In the genomic region with DNA sequence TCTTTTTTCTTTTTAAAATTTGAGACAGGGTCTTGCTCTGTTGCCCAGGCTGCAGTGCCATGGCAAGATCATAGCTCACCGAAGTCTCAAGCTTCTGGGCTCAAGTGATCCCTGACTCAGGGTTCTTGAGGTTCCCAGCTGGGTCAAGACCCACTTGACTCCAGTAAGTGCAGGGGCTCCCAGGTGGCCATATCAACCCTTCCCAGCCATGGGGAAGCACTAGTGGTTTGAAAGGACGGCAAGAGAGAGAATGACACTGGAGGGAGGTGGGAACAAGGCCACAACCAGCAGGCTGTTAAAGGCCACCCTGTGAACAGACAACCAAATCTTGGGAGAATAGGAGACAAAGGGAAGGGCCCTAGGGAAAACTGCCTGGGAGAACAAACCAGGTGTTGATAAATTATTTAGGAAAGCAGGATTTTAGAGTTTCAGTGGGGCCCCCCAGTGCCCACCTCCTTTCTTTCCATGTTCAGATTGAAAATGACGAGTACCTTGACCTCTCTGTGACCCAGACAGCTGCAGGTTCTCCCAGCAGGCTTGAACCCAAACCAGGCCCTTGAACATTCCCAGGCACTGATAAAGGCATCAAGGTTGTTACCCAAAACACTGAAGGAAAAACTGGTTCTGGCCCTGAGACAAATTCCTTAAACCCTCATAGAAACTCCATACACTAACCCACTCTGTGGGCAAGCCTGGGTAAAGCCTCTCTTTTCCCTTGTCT, we compare ENCODE assay signal across 1 cellular context.
TF ChIP-seq lines count a peak whose summit lies in the region.

No MANE protein-coding gene starts in this region.

TF ChIP-seq in K562, 482 proteins besides CTCF, POLR2A, EP300 and RAD21 (continues in another document):
- TF ChIP-seq ZNF384 (IDR thresholded peaks at IDR 0.05; ENCODE audit: low read depth, low read length) (no peak), PTTG1 (tag; IDR thresholded peaks at IDR 0.05; ENCODE audit: low read depth) (no peak), ZFPM2 (CRISPR knock-in tag; IDR thresholded peaks at IDR 0.05) (0 out of 2 replicates have a peak, but pooled peaks have one; percentile 84), HDAC6 (IDR thresholded peaks at IDR 0.05; ENCODE audit: low read depth, low read length) (no peak), KLF1 (tag; IDR thresholded peaks at IDR 0.05) (no peak), PHTF2 (CRISPR knock-in tag; IDR thresholded peaks at IDR 0.05) (no peak), TCF7 (IDR thresholded peaks at IDR 0.05; ENCODE audit: borderline replicate concordance) (no peak), ZMIZ1 (IDR thresholded peaks at IDR 0.05; ENCODE audit: low read depth in 2 of 2, low read length in 2 of 2) (no peak), ZNF696 (CRISPR knock-in tag; conservative IDR thresholded peaks at IDR 0.05) (no peak), MYBL2 (IDR thresholded peaks at IDR 0.05; ENCODE audit: low read depth) (no peak), MYBL2 (CRISPR knock-in tag; IDR thresholded peaks at IDR 0.05; ENCODE audit: borderline replicate concordance) (no peak), FOXK1 (CRISPR knock-in tag; IDR thresholded peaks at IDR 0.05; ENCODE audit: borderline replicate concordance) (0 out of 2 replicates have a peak, but pooled peaks have one; percentile 82), STAG1 (CRISPR knock-in tag; IDR thresholded peaks at IDR 0.05; ENCODE audit: borderline replicate concordance) (peak; percentile 29), SMARCA4 (IDR thresholded peaks at IDR 0.05) (no peak), ZBTB7A (IDR thresholded peaks at IDR 0.05; ENCODE audit: borderline replicate concordance, control insufficient read depth, low read depth, low read length) (0 out of 2 replicates have a peak, but pooled peaks have one; percentile 16), HCFC1 (IDR thresholded peaks at IDR 0.05; ENCODE audit: low read depth, low read length) (no peak), ZBTB49 (CRISPR knock-in tag; IDR thresholded peaks at IDR 0.05; ENCODE audit: borderline replicate concordance) (0 out of 2 replicates have a peak, but pooled peaks have one; percentile 44), RFX7 (CRISPR knock-in tag; IDR thresholded peaks at IDR 0.05) (0 out of 2 replicates have a peak, but pooled peaks have one; percentile 18), STAT5A (IDR thresholded peaks at IDR 0.05; ENCODE audit: borderline replicate concordance, low read length) (no peak), RNF219 (CRISPR knock-in tag; IDR thresholded peaks at IDR 0.05) (no peak), PURB (CRISPR knock-in tag; IDR thresholded peaks at IDR 0.05; ENCODE audit: low read depth) (peak; percentile 93; the same call in 1 of the 2 replicates), NR3C1 (CRISPR knock-in tag; IDR thresholded peaks at IDR 0.05) (0 out of 2 replicates have a peak, but pooled peaks have one; percentile 29), NCOA2 (IDR thresholded peaks at IDR 0.05; ENCODE audit: partially characterized antibody in 2 of 2) (no peak), ZFP1 (CRISPR knock-in tag; IDR thresholded peaks at IDR 0.05) (no peak), NR2C1 (IDR thresholded peaks at IDR 0.05) (no peak), NR2C1 (tag; IDR thresholded peaks at IDR 0.05) (peak; percentile 18; the same call in 1 of the 2 replicates), GTF2F1 (IDR thresholded peaks at IDR 0.05; ENCODE audit: low read depth, low read length) (no peak), PPARD (CRISPR knock-in tag; IDR thresholded peaks at IDR 0.05) (no peak), ZNF609 (CRISPR knock-in tag; IDR thresholded peaks at IDR 0.05; ENCODE audit: borderline replicate concordance) (no peak)
- TF ChIP-seq, protein P1, sequence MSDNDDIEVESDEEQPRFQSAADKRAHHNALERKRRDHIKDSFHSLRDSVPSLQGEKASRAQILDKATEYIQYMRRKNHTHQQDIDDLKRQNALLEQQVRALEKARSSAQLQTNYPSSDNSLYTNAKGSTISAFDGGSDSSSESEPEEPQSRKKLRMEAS (CRISPR knock-in tag; IDR thresholded peaks at IDR 0.05) = 0 out of 2 replicates have a peak, but pooled peaks have one; percentile 21
- TF ChIP-seq, protein P2, sequence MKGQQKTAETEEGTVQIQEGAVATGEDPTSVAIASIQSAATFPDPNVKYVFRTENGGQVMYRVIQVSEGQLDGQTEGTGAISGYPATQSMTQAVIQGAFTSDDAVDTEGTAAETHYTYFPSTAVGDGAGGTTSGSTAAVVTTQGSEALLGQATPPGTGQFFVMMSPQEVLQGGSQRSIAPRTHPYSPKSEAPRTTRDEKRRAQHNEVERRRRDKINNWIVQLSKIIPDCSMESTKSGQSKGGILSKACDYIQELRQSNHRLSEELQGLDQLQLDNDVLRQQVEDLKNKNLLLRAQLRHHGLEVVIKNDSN (CRISPR knock-in tag; IDR thresholded peaks at IDR 0.05) = peak; percentile 39; the same call in 1 of the 2 replicates
- TF ChIP-seq, protein P3, sequence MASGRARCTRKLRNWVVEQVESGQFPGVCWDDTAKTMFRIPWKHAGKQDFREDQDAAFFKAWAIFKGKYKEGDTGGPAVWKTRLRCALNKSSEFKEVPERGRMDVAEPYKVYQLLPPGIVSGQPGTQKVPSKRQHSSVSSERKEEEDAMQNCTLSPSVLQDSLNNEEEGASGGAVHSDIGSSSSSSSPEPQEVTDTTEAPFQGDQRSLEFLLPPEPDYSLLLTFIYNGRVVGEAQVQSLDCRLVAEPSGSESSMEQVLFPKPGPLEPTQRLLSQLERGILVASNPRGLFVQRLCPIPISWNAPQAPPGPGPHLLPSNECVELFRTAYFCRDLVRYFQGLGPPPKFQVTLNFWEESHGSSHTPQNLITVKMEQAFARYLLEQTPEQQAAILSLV (tag; IDR thresholded peaks at IDR 0.05) = no peak
- TF ChIP-seq, protein P4, sequence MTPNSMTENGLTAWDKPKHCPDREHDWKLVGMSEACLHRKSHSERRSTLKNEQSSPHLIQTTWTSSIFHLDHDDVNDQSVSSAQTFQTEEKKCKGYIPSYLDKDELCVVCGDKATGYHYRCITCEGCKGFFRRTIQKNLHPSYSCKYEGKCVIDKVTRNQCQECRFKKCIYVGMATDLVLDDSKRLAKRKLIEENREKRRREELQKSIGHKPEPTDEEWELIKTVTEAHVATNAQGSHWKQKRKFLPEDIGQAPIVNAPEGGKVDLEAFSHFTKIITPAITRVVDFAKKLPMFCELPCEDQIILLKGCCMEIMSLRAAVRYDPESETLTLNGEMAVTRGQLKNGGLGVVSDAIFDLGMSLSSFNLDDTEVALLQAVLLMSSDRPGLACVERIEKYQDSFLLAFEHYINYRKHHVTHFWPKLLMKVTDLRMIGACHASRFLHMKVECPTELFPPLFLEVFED (CRISPR knock-in tag; conservative IDR thresholded peaks at IDR 0.05) = no peak
- TF ChIP-seq, protein P5, sequence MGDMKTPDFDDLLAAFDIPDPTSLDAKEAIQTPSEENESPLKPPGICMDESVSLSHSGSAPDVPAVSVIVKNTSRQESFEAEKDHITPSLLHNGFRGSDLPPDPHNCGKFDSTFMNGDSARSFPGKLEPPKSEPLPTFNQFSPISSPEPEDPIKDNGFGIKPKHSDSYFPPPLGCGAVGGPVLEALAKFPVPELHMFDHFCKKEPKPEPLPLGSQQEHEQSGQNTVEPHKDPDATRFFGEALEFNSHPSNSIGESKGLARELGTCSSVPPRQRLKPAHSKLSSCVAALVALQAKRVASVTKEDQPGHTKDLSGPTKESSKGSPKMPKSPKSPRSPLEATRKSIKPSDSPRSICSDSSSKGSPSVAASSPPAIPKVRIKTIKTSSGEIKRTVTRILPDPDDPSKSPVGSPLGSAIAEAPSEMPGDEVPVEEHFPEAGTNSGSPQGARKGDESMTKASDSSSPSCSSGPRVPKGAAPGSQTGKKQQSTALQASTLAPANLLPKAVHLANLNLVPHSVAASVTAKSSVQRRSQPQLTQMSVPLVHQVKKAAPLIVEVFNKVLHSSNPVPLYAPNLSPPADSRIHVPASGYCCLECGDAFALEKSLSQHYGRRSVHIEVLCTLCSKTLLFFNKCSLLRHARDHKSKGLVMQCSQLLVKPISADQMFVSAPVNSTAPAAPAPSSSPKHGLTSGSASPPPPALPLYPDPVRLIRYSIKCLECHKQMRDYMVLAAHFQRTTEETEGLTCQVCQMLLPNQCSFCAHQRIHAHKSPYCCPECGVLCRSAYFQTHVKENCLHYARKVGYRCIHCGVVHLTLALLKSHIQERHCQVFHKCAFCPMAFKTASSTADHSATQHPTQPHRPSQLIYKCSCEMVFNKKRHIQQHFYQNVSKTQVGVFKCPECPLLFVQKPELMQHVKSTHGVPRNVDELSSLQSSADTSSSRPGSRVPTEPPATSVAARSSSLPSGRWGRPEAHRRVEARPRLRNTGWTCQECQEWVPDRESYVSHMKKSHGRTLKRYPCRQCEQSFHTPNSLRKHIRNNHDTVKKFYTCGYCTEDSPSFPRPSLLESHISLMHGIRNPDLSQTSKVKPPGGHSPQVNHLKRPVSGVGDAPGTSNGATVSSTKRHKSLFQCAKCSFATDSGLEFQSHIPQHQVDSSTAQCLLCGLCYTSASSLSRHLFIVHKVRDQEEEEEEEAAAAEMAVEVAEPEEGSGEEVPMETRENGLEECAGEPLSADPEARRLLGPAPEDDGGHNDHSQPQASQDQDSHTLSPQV (IDR thresholded peaks at IDR 0.05) = no peak
